Comparison of ENCODE assay signal across 1 cellular context in the genomic region with DNA sequence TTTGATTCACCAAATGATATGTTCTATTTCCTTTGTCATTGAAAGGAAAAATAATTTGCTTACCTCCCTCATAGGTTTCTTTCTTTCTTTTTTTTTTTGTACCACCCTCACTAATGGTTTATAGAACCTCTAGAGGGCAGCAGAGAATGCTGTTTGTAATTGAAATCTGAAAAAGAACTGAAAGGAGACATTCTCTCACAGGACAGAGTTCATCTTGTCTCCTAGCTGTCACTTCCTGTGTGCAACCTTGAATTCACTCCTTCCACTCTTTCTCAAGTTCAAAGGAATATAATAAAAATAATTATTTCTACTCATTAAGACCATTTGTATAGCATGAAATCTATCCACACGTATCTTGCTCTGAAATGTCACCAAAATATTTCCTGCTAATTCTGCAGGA.
TF ChIP-seq lines count a peak whose summit lies in the region.

No MANE protein-coding gene starts in this region.

TF ChIP-seq in SK-N-SH treated with all-trans-retinoic acid at 6 μM for 48 hours, 23 proteins besides CTCF, POLR2A, EP300 and RAD21 (continued from another document):
- TF ChIP-seq, protein P1, sequence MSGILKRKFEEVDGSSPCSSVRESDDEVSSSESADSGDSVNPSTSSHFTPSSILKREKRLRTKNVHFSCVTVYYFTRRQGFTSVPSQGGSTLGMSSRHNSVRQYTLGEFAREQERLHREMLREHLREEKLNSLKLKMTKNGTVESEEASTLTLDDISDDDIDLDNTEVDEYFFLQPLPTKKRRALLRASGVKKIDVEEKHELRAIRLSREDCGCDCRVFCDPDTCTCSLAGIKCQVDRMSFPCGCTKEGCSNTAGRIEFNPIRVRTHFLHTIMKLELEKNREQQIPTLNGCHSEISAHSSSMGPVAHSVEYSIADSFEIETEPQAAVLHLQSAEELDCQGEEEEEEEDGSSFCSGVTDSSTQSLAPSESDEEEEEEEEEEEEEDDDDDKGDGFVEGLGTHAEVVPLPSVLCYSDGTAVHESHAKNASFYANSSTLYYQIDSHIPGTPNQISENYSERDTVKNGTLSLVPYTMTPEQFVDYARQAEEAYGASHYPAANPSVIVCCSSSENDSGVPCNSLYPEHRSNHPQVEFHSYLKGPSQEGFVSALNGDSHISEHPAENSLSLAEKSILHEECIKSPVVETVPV (CRISPR knock-in tag; IDR thresholded peaks at IDR 0.05), result no peak
- TF ChIP-seq ZNF8 (CRISPR knock-in tag; IDR thresholded peaks at IDR 0.05) (no peak), PPARA (CRISPR knock-in tag; IDR thresholded peaks at IDR 0.05; ENCODE audit: borderline replicate concordance) (no peak)
TF ChIP-seq in SK-N-SH treated with all-trans-retinoic acid at 6 μM for 48 hours: peak in this region for 0.
